Comparison of ENCODE assay signal across 8 cellular contexts in genomic region chr1:25997759-25998074, GRCh38. TPM values are rescaled to one million over a fixed set of nuclear protein-coding genes. Genes with fewer than 3 reads are reported as not detected.
DNase-seq lines count a peak whose midpoint lies in the region; ATAC-seq and TF ChIP-seq lines count a peak whose summit lies in the region.

Gene PAFAH2, minus strand, starts transcription at chr1:25998063. Its CDS starts 7,247 bp downstream, at chr1:25990816.

- DNase-seq in AG04450 (ENCODE audit: low read depth, low spot score) (no peak), Right ventricle myocardium superior (peak; percentile 52), sciatic nerve (ENCODE audit: low spot score) (peak; percentile 73), NCI-H1930 (lab: John Stamatoyannopoulos, UW) (no peak), DMS79 treated with DMSO at 0.1 percent for 48 hours (lab: John Stamatoyannopoulos, UW) (no peak)

- H3K36me3 ChIP-seq in HEK293 (ENCODE audit: control insufficient read depth in 2 of 2, insufficient read depth in 1 of 2, low read length in 2 of 2): no peaks in the 10 kb centered on the region

- POLR2A ChIA-PET in AG04450 (lab: Yijun Ruan, JAX): interaction anchor here (0.8 to 1.9 kb wide), 5 partner anchors 90 to 178 kb away, joined by 3 to 14 read pairs (median 5); partner anchors contain the start of genes MTFR1L and STMN1
- POLR2A ChIA-PET in HEK293 (lab: Yijun Ruan, JAX): interaction anchor here (0.5 to 1.7 kb wide), 10 partner anchors 10 to 420 kb away, joined by 3 to 30 read pairs (median 4); partner anchors contain the start of gene MTFR1L

- H3K4me3 ChIP-seq in AG04450 (ENCODE audit: low read depth, low read length): peak within 1 kb of the TSS; percentile 71
- peak within 1 kb of the TSS; percentile 62 for H3K4me3 ChIP-seq in HEK293 (ENCODE audit: low read depth, low read length)

- TF ChIP-seq CTCF in AG04450 (IDR thresholded peaks at IDR 0.05; ENCODE audit: low read depth, low read length) (no peak), HEK293 (tag by site-specific recombination; IDR thresholded peaks at IDR 0.05) (no peak), VCaP (conservative IDR thresholded peaks at IDR 0.05) (no peak)

- CTCF ChIA-PET in AG04450 (lab: Charles Lee) (interaction anchor here (0.5 to 12.2 kb wide), 31 partner anchors 10 to 499 kb away, joined by 3 to 214 read pairs (median 4); no protein-coding TSS in a partner anchor), HEK293 (lab: Yijun Ruan, JAX) (interaction anchor here (0.6 to 5.3 kb wide), 23 partner anchors 10 to 441 kb away, joined by 3 to 86 read pairs (median 3); no protein-coding TSS in a partner anchor)

- ATAC-seq in Right ventricle myocardium superior (ENCODE audit: poor library complexity) (peak; percentile 32), sciatic nerve (no peak), HG03442 (IDR thresholded peaks at IDR 0.05; ENCODE audit: unreplicated experiment) (no peak)

- H3K27me3 ChIP-seq in AG04450 (ENCODE audit: control insufficient read depth, insufficient read depth, low read length): no peaks in the 10 kb centered on the region

- H3K9me3 ChIP-seq in AG04450 (ENCODE audit: control insufficient read depth, insufficient read depth, low read length): no peaks in the 10 kb centered on the region
- no peaks in the 10 kb centered on the region for H3K9me3 ChIP-seq in HEK293 (ENCODE audit: control insufficient read depth, insufficient read depth, low read depth, low read length)

- intact Hi-C loops in Right ventricle myocardium superior (cut with DNase I) (loop anchor here (5.0 kb wide), 1 partner anchor 100 kb away; no protein-coding TSS in a partner anchor), sciatic nerve (cut with DNase I) (loop anchor here (5.0 kb wide), 1 partner anchor 95 kb away; no protein-coding TSS in a partner anchor)

- no peaks in the 10 kb centered on the region for H3K4me1 ChIP-seq in HEK293 (ENCODE audit: control insufficient read depth, insufficient read depth, low read length)

- H3K27ac ChIP-seq in AG04450 (ENCODE audit: low read depth, low read length) (peak within 1 kb of the TSS; percentile 63), HEK293 (ENCODE audit: extremely low read depth, low read depth, low read length) (peak within 1 kb of the TSS; percentile 4; the same call in 1 of the 2 replicates), VCaP (peak within 1 kb of the TSS; percentile 87)

TF ChIP-seq in HEK293, 187 proteins besides CTCF, POLR2A, EP300 and RAD21:
- TF ChIP-seq ZBTB48 (tag by site-specific recombination; IDR thresholded peaks at IDR 0.05) (peak; percentile 14), MZF1 (tag by site-specific recombination; IDR thresholded peaks at IDR 0.05; ENCODE audit: borderline replicate concordance) (no peak), ZNF248 (tag by site-specific recombination; IDR thresholded peaks at IDR 0.05) (no peak), ZBTB44 (tag by site-specific recombination; IDR thresholded peaks at IDR 0.05) (no peak), ZNF416 (tag by site-specific recombination; IDR thresholded peaks at IDR 0.05) (no peak), ZBTB20 (tag by site-specific recombination; IDR thresholded peaks at IDR 0.05) (peak; percentile 93), ZNF341 (tag by site-specific recombination; IDR thresholded peaks at IDR 0.05; ENCODE audit: low read depth) (no peak), ZBTB11 (tag by site-specific recombination; conservative IDR thresholded peaks at IDR 0.05; ENCODE audit: low read depth) (no peak)

RNA-seq across cellular contexts. Expression of gene PAFAH2, which starts in this region (rescaled TPM):
- polyA plus RNA-seq in AG04450 (2011; rRNA removed): 9.3 and 11.8 TPM in 2 replicates
- 7.4 and 9.1 TPM in 2 replicates for polyA minus RNA-seq in AG04450 (2011; rRNA and poly(A)+ RNA removed)
- total RNA-seq in Right ventricle myocardium superior (12.1 TPM), sciatic nerve (11.5 TPM)

Comparison
In these comparisons a context has a peak if more than half of its experiments do, and no peak if none do; other contexts are left out.
1. DNase-seq: peak in Right ventricle myocardium superior (single experiment) and sciatic nerve (single experiment); none in AG04450 (single experiment), NCI-H1930 (0 of 2) and DMS79 treated with DMSO at 0.1 percent for 48 hours (single experiment).
2. H3K27ac ChIP-seq: peak in every context shown above with its lines; median percentile 87 in VCaP; 63 in AG04450; 4 in HEK293.